Comparison of ENCODE assay signal across 19 cellular contexts in the genomic region with DNA sequence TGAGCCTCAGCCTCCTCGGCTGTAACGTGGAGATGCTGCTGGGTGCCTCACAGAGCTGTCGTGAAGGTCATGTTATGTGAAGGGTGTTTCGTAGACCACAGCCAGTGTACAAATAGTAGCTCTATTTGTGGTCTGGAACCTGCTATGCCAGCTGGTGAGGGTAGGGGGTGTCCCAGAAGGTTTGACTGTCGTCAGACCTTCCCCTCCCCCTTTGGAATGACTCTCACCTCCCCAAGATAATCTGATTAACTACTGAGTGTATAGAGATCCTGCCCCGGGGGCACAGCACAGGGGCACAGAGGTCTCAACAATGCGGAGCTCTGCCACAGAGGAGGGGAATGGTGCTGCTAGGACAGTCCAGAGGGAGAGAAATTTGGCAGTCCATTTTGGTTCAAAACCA. TPM values are rescaled to one million over a fixed set of nuclear protein-coding genes. Genes with fewer than 3 reads are reported as not detected.
DNase-seq lines count a peak whose midpoint lies in the region; ATAC-seq, FAIRE-seq and TF ChIP-seq lines count a peak whose summit lies in the region.
"Had no signal": no experiment of that assay in that cellular context is flagged by ENCODE, and none has a peak within 500 bp of the region (broad histone marks: within the 10 kb centered on the region; RNA-seq: fewer than 3 reads in every experiment).

No MANE protein-coding gene starts in this region.

- H3K4me3 Mint-ChIP-seq in stimulated activated memory B cell treated with anti-CD40 and anti-IgM and Interleukin-4, amounts not matched to agents 10 μg/mL and 1 μg/mL and 100 μg/mL, for 72 hours, result no peak overlapping the region
- no peak overlapping the region for H3K4me3 Mint-ChIP-seq in activated T-helper 2 cell treated with anti-CD3 and anti-CD28 coated beads, Interferon-gamma antibody, Interleukin-2, Interleukin-4, amounts not matched to agents 10 μg/mL and 5 μg/mL and 100 μg/mL, durations not matched to agents 14 hours and 24 hours and 36 hours (ENCODE audit: low read depth)
- H3K4me3 Mint-ChIP-seq: activated naive CD4-positive, alpha-beta T cell treated with anti-CD3 and anti-CD28 coated beads, Interleukin-2, amount 50 U/mL, for 24 hours; CD4-positive, CD25-positive, alpha-beta regulatory T cell; T-cell had no signal

- intact Hi-C loops in right cardiac atrium (cut with DNase I), result no loop called here
- intact Hi-C loops in left ventricle myocardium inferior (cut with micrococcal nuclease), result no loop called here
- intact Hi-C loops in K562 (cut with micrococcal nuclease), result no loop called here
- intact Hi-C loops in activated T-helper 2 cell treated with anti-CD3 and anti-CD28 coated beads, Interferon-gamma antibody, Interleukin-2, Interleukin-4, amounts not matched to agents 10 μg/mL and 5 μg/mL and 100 μg/mL, durations not matched to agents 14 hours and 24 hours and 36 hours (cut with micrococcal nuclease), result no loop called here

- H3K27me3 ChIP-seq in right cardiac atrium (ENCODE audit: control insufficient read depth, insufficient read depth) (no peaks in the 10 kb centered on the region), left ventricle myocardium inferior (ENCODE audit: low read depth) (peaks cover under 1% of the 10 kb centered on the region), Loucy (ENCODE audit: insufficient read depth, low read length, poor library complexity, severe bottlenecking) (no peaks in the 10 kb centered on the region), K562 (ENCODE audit: control insufficient read depth in 2 of 2, insufficient read depth in 2 of 2, low read length in 2 of 2) (peaks cover 10 to 12% of the 10 kb centered on the region in 2 experiments)

- H4K20me1 ChIP-seq in Loucy (ENCODE audit: insufficient read depth, low read length, poor library complexity, severe bottlenecking) (no peaks in the 10 kb centered on the region), K562 (replicated peaks; ENCODE audit: control insufficient read depth, insufficient read depth, low read length) (no peaks in the 10 kb centered on the region)

- peaks cover 33% of the 10 kb centered on the region for H3K27me3 Mint-ChIP-seq in stimulated activated memory B cell treated with anti-CD40 and anti-IgM and Interleukin-4, amounts not matched to agents 10 μg/mL and 1 μg/mL and 100 μg/mL, for 72 hours
- peaks cover 6% of the 10 kb centered on the region for H3K27me3 Mint-ChIP-seq in activated T-helper 2 cell treated with anti-CD3 and anti-CD28 coated beads, Interferon-gamma antibody, Interleukin-2, Interleukin-4, amounts not matched to agents 10 μg/mL and 5 μg/mL and 100 μg/mL, durations not matched to agents 14 hours and 24 hours and 36 hours (ENCODE audit: low read depth)
- H3K27me3 Mint-ChIP-seq: activated naive CD4-positive, alpha-beta T cell treated with anti-CD3 and anti-CD28 coated beads, Interleukin-2, amount 50 U/mL, for 24 hours had no signal

- ATAC-seq in right cardiac atrium (no peak), K562 (no peak)
- peak; percentile 56 for ATAC-seq in stimulated activated memory B cell treated with anti-CD40 and anti-IgM and Interleukin-4, amounts not matched to agents 10 μg/mL and 1 μg/mL and 100 μg/mL, for 72 hours
- ATAC-seq: lower lobe of right lung, Right ventricle myocardium inferior, T-cell had no signal

- DNase-seq in right cardiac atrium (no peak), left ventricle myocardium inferior (no peak), K562 (ENCODE audit: extremely low read depth in 1 of 4, low spot score in 3 of 4) (no peak), dedifferentiated amniotic fluid mesenchymal stem cell (ENCODE audit: extremely low spot score) (no peak), RWPE1 (ENCODE audit: low spot score) (no peak)
- DNase-seq in activated T-helper 2 cell treated with anti-CD3 and anti-CD28 coated beads, Interferon-gamma antibody, Interleukin-2, Interleukin-4, amounts not matched to agents 10 μg/mL and 5 μg/mL and 100 μg/mL, durations not matched to agents 14 hours and 24 hours and 36 hours (ENCODE audit: low spot score), result no peak
- DNase-seq: ACHN; CD4-positive, CD25-positive, alpha-beta regulatory T cell; head of caudate nucleus; lower lobe of right lung; NCI-H1436 treated with DMSO at 0.1 percent for 48 hours; NCI-H2227 treated with DMSO at 0.1 percent for 48 hours; nucleus accumbens; stimulated activated CD4-positive, alpha-beta T cell treated with anti-CD3 and anti-CD28 coated beads, Interleukin-15, amount 100 ng/mL, for 24 hours; T-cell had no signal

- H3K4me2 ChIP-seq in Loucy (ENCODE audit: low read depth, low read length, poor library complexity, severe bottlenecking) (no peak overlapping the region), K562 (ENCODE audit: insufficient read depth, low read length) (no peak overlapping the region)

- FAIRE-seq in K562 (lab: Jason Lieb, UNC), result no peak

- TF ChIP-seq CTCF in left ventricle myocardium inferior (IDR thresholded peaks at IDR 0.05; ENCODE audit: borderline replicate concordance), result no peak
- TF ChIP-seq CTCF in Loucy (conservative IDR thresholded peaks at IDR 0.05; ENCODE audit: low read length), result 0 out of 2 replicates have a peak, but pooled peaks have one; percentile 18
- TF ChIP-seq CTCF in K562 (IDR thresholded peaks at IDR 0.05 in 2 of 3, conservative IDR thresholded peaks at IDR 0.05 in 1 of 3; ENCODE audit: insufficient read depth in 2 of 3, low read depth in 1 of 3, low read length in 3 of 3), result 0 out of 6 replicates have a peak, but pooled peaks of 1 of the 3 experiments have one; percentile 12
- TF ChIP-seq CTCF in RWPE1 (conservative IDR thresholded peaks at IDR 0.05; ENCODE audit: low read depth), result no peak

- H3K27ac Mint-ChIP-seq in stimulated activated memory B cell treated with anti-CD40 and anti-IgM and Interleukin-4, amounts not matched to agents 10 μg/mL and 1 μg/mL and 100 μg/mL, for 72 hours, result no peak overlapping the region
- no peak overlapping the region for H3K27ac Mint-ChIP-seq in activated T-helper 2 cell treated with anti-CD3 and anti-CD28 coated beads, Interferon-gamma antibody, Interleukin-2, Interleukin-4, amounts not matched to agents 10 μg/mL and 5 μg/mL and 100 μg/mL, durations not matched to agents 14 hours and 24 hours and 36 hours
- H3K27ac Mint-ChIP-seq: activated naive CD4-positive, alpha-beta T cell treated with anti-CD3 and anti-CD28 coated beads, Interleukin-2, amount 50 U/mL, for 24 hours; CD4-positive, CD25-positive, alpha-beta regulatory T cell; T-cell had no signal

- 59% methylated on average over 7 of the region's 7 CpGs for WGBS in right cardiac atrium
- 35% methylated on average over 7 of the region's 7 CpGs for WGBS in K562 (ENCODE audit: insufficient coverage, low coverage, missing lambda C conversion rate)

- no peaks in the 10 kb centered on the region for H3K9me3 Mint-ChIP-seq in stimulated activated memory B cell treated with anti-CD40 and anti-IgM and Interleukin-4, amounts not matched to agents 10 μg/mL and 1 μg/mL and 100 μg/mL, for 72 hours
- H3K9me3 Mint-ChIP-seq in activated T-helper 2 cell treated with anti-CD3 and anti-CD28 coated beads, Interferon-gamma antibody, Interleukin-2, Interleukin-4, amounts not matched to agents 10 μg/mL and 5 μg/mL and 100 μg/mL, durations not matched to agents 14 hours and 24 hours and 36 hours, result no peaks in the 10 kb centered on the region
- H3K9me3 Mint-ChIP-seq: activated naive CD4-positive, alpha-beta T cell treated with anti-CD3 and anti-CD28 coated beads, Interleukin-2, amount 50 U/mL, for 24 hours; T-cell had no signal

- no peak overlapping the region for H3K4me3 ChIP-seq in right cardiac atrium (ENCODE audit: low read length)
- H3K4me3 ChIP-seq in left ventricle myocardium inferior, result no peak overlapping the region
- H3K4me3 ChIP-seq in Loucy (ENCODE audit: low read length, poor library complexity, severe bottlenecking), result no peak overlapping the region
- no peak overlapping the region for H3K4me3 ChIP-seq in K562
- H3K4me3 ChIP-seq: lower lobe of right lung had no signal

- H3K4me1 Mint-ChIP-seq in stimulated activated memory B cell treated with anti-CD40 and anti-IgM and Interleukin-4, amounts not matched to agents 10 μg/mL and 1 μg/mL and 100 μg/mL, for 72 hours, result peaks cover 8% of the 10 kb centered on the region
- no peaks in the 10 kb centered on the region for H3K4me1 Mint-ChIP-seq in activated T-helper 2 cell treated with anti-CD3 and anti-CD28 coated beads, Interferon-gamma antibody, Interleukin-2, Interleukin-4, amounts not matched to agents 10 μg/mL and 5 μg/mL and 100 μg/mL, durations not matched to agents 14 hours and 24 hours and 36 hours (ENCODE audit: low read depth)
- H3K4me1 Mint-ChIP-seq: CD4-positive, CD25-positive, alpha-beta regulatory T cell had no signal

- H3K9ac ChIP-seq in Loucy (ENCODE audit: low read depth, low read length, poor library complexity, severe bottlenecking), result no peak overlapping the region
- H3K9ac ChIP-seq in K562 (ENCODE audit: insufficient read depth in 1 of 2, low read depth in 2 of 2, low read length in 2 of 2), result no peak overlapping the region

- H3K9me1 ChIP-seq in K562 (ENCODE audit: control insufficient read depth, insufficient read depth, low read length), result no peaks in the 10 kb centered on the region

- H3K79me2 ChIP-seq in Loucy (ENCODE audit: insufficient read depth, low read length), result no peaks in the 10 kb centered on the region
- H3K79me2 ChIP-seq in K562 (ENCODE audit: control insufficient read depth, insufficient read depth, low read length), result no peaks in the 10 kb centered on the region

- no peak for TF ChIP-seq POLR2A in K562 (conservative IDR thresholded peaks at IDR 0.05)

- H3K36me3 ChIP-seq in left ventricle myocardium inferior (no peaks in the 10 kb centered on the region), Loucy (ENCODE audit: insufficient read depth, low read length) (no peaks in the 10 kb centered on the region), K562 (ENCODE audit: control insufficient read depth, insufficient read depth, low read length) (no peaks in the 10 kb centered on the region)
- H3K36me3 ChIP-seq: lower lobe of right lung had no signal

- H3K9me3 ChIP-seq in right cardiac atrium (ENCODE audit: control insufficient read depth, low read length) (no peaks in the 10 kb centered on the region), left ventricle myocardium inferior (replicated peaks) (no peaks in the 10 kb centered on the region), Loucy (ENCODE audit: insufficient read depth, low read depth, low read length) (no peaks in the 10 kb centered on the region), K562 (replicated peaks; ENCODE audit: control insufficient read depth, insufficient read depth, low read depth, low read length) (no peaks in the 10 kb centered on the region)
- H3K9me3 ChIP-seq: lower lobe of right lung had no signal

- H3K9me2 ChIP-seq in Loucy (replicated peaks; ENCODE audit: low read depth, low read length), result no peaks in the 10 kb centered on the region

- in situ Hi-C loops in K562 (cut with MboI), result no loop called here

- H3F3A ChIP-seq in Loucy (ENCODE audit: low read depth), result no peaks in the 10 kb centered on the region

- peak overlapping the region; percentile 19 for H3K27ac ChIP-seq in right cardiac atrium (ENCODE audit: low read length)
- no peak overlapping the region for H3K27ac ChIP-seq in left ventricle myocardium inferior (replicated peaks)
- H3K27ac ChIP-seq in K562 (ENCODE audit: extremely low read depth, low read depth, low read length), result no peak overlapping the region
- H3K27ac ChIP-seq in RWPE1, result no peak overlapping the region

- H3K36me3 Mint-ChIP-seq in stimulated activated memory B cell treated with anti-CD40 and anti-IgM and Interleukin-4, amounts not matched to agents 10 μg/mL and 1 μg/mL and 100 μg/mL, for 72 hours, result no peaks in the 10 kb centered on the region
- no peaks in the 10 kb centered on the region for H3K36me3 Mint-ChIP-seq in activated T-helper 2 cell treated with anti-CD3 and anti-CD28 coated beads, Interferon-gamma antibody, Interleukin-2, Interleukin-4, amounts not matched to agents 10 μg/mL and 5 μg/mL and 100 μg/mL, durations not matched to agents 14 hours and 24 hours and 36 hours (ENCODE audit: low read depth)
- H3K36me3 Mint-ChIP-seq: activated naive CD4-positive, alpha-beta T cell treated with anti-CD3 and anti-CD28 coated beads, Interleukin-2, amount 50 U/mL, for 24 hours; CD4-positive, CD25-positive, alpha-beta regulatory T cell; T-cell had no signal

- TF ChIP-seq RAD21 in K562 (CRISPR knock-in tag; conservative IDR thresholded peaks at IDR 0.05 in 1 of 2, IDR thresholded peaks at IDR 0.05 in 1 of 2), result no peak

- POLR2A ChIA-PET in K562 (lab: Yijun Ruan, JAX) (interaction anchor here (0.6 to 0.9 kb wide), 3 partner anchors 11 to 889 kb away, joined by 3 to 4 read pairs (median 3); no protein-coding TSS in a partner anchor), RWPE1 (lab: Yijun Ruan, JAX; ENCODE audit: low non-redundant PET) (no interaction called here)

- BruUV-seq in K562 (replicated peaks; lab: Mats Ljungman, UMichigan), result no TSS peak

- H2AFZ ChIP-seq in Loucy (ENCODE audit: low read length) (peak overlapping the region; percentile 77; the same call in 1 of the 2 replicates), K562 (ENCODE audit: low read depth, low read length) (peak overlapping the region; percentile 29)

- CTCF ChIA-PET in K562 (lab: Yijun Ruan, JAX; ENCODE audit: low intra/inter-chr PET ratio), result no interaction called here
- CTCF ChIA-PET in RWPE1 (lab: Yijun Ruan, JAX), result no interaction called here

- peaks cover 19% of the 10 kb centered on the region for H3K4me1 ChIP-seq in right cardiac atrium (ENCODE audit: control insufficient read depth, insufficient read depth, low read length)
- H3K4me1 ChIP-seq in left ventricle myocardium inferior, result peaks cover 74% of the 10 kb centered on the region
- H3K4me1 ChIP-seq in Loucy (ENCODE audit: insufficient read depth, low read length, poor library complexity, severe bottlenecking), result peaks cover 4% of the 10 kb centered on the region
- peaks cover 24 to 29% of the 10 kb centered on the region in 2 experiments; a peak in 4 of 5 replicates for H3K4me1 ChIP-seq in K562 (replicated peaks in 1 of 2; ENCODE audit: control insufficient read depth in 2 of 2, insufficient read depth in 2 of 2, low read length in 2 of 2)

- TF ChIP-seq EP300 in K562 (IDR thresholded peaks at IDR 0.05; ENCODE audit: low read length), result no peak

RNA-seq across cellular contexts. Expression of gene FGD5, which starts 20.5 kb away (rescaled TPM):
- total RNA-seq in right cardiac atrium (10 to 100 TPM; 17.1 to 30.5 (median 21.2) TPM), left ventricle myocardium inferior (13.9 TPM), K562 (2014; rRNA removed) (not detected in 2 replicates), K562 (2014; rRNA removed; fragmentation: Illumina TruSeq; extraction: Trizol) (not detected in 2 replicates), K562 (2015; rRNA removed; fragmentation: Illumina TruSeq; extraction: Trizol) (not detected in 2 replicates), K562 (2021) (0.13 and 0.18 TPM in 2 replicates)
- polyA plus RNA-seq in right cardiac atrium (8.6 TPM), K562 (2011; rRNA removed) (not detected in 2 replicates), K562 (2014; fragmentation: Illumina TruSeq; extraction: Trizol) (not detected in 2 replicates), K562 (2014; fragmentation: Nextera tagmentation; extraction: Ambion mirVana) (not detected), K562 (2014; rRNA removed) (not detected in 2 replicates)
- not detected in 2 replicates for total RNA-seq in K562 (2011; cell fraction: chromatin; rRNA removed; ENCODE audit: low replicate concordance)
- total RNA-seq in K562 (2011; cell fraction: nucleolus; rRNA removed), result not detected in 2 replicates
- not detected in 2 replicates for total RNA-seq in K562 (2011; cell fraction: nucleoplasm; rRNA removed)
- polyA plus RNA-seq in K562 (2011; cell fraction: cytosol; rRNA removed), result not detected in 2 replicates
- not detected in 2 replicates for polyA plus RNA-seq in K562 (2011; cell fraction: nucleus; rRNA removed)
- not detected in 2 replicates for polyA plus RNA-seq in K562 (2012)
- not detected in 2 replicates for polyA minus RNA-seq in K562 (2011; rRNA and poly(A)+ RNA removed)
- not detected in 2 replicates for polyA minus RNA-seq in K562 (2011; cell fraction: cytosol; rRNA and poly(A)+ RNA removed)
- polyA minus RNA-seq in K562 (2011; cell fraction: nucleus; rRNA and poly(A)+ RNA removed), result not detected in 2 replicates
- total RNA-seq in activated T-helper 2 cell treated with anti-CD3 and anti-CD28 coated beads, Interferon-gamma antibody, Interleukin-2, Interleukin-4, amounts not matched to agents 10 μg/mL and 5 μg/mL and 100 μg/mL, durations not matched to agents 14 hours and 24 hours and 36 hours, result 0.09 TPM in 1 of 2 replicates, not detected in the other

Comparison
In these comparisons a context has a peak if more than half of its experiments do, and no peak if none do; other contexts are left out.
1. RNA of gene FGD5, which starts 20.5 kb away (total RNA-seq): 17.1 to 30.5 TPM in right cardiac atrium and 13.9 TPM in left ventricle myocardium inferior (single experiment); 0.09 TPM in activated T-helper 2 cell treated with anti-CD3 and anti-CD28 coated beads, Interferon-gamma antibody, Interleukin-2, Interleukin-4, amounts not matched to agents 10 μg/mL and 5 μg/mL and 100 μg/mL, durations not matched to agents 14 hours and 24 hours and 36 hours and 0.13 to 0.18 TPM in K562; every median in the first group is over 10 times any median in the second.